In genomic region chr1:22711591-22712501, GRCh38 we compare ENCODE assay signal across 8 cellular contexts. TPM values are rescaled to one million over a fixed set of nuclear protein-coding genes. Genes with fewer than 3 reads are reported as not detected.
DNase-seq lines count a peak whose midpoint lies in the region; ATAC-seq and TF ChIP-seq lines count a peak whose summit lies in the region.

No MANE protein-coding gene starts in this region.

- H3K27ac Mint-ChIP-seq in natural killer cell treated with Interleukin-12 subunit alpha and Interleukin-12 subunit beta and Interleukin-15 and Interleukin-18, amount 100 ng/mL, for 72 hours: no peak overlapping the region
- H3K27ac Mint-ChIP-seq in natural killer cell: no peak overlapping the region
- H3K27ac Mint-ChIP-seq in activated naive CD8-positive, alpha-beta T cell treated with anti-CD3 and anti-CD28 coated beads, Interleukin-2, amount 50 U/mL, for 24 hours: no peak overlapping the region

- H3K4me1 Mint-ChIP-seq in natural killer cell treated with Interleukin-12 subunit alpha and Interleukin-12 subunit beta and Interleukin-15 and Interleukin-18, amount 100 ng/mL, for 72 hours (ENCODE audit: low read depth in 2 of 2): no peaks in the 10 kb centered on the region
- H3K4me1 Mint-ChIP-seq in natural killer cell: no peaks in the 10 kb centered on the region
- H3K4me1 Mint-ChIP-seq in activated naive CD8-positive, alpha-beta T cell treated with anti-CD3 and anti-CD28 coated beads, Interleukin-2, amount 50 U/mL, for 24 hours: peaks cover 12% of the 10 kb centered on the region

- H3K4me3 ChIP-seq in kidney epithelial cell (ENCODE audit: low read depth, low read length): peak overlapping the region; percentile 76
- peak overlapping the region; percentile 33 to 59 (median 44) for H3K4me3 ChIP-seq in tibial nerve

- H3K36me3 Mint-ChIP-seq in natural killer cell treated with Interleukin-12 subunit alpha and Interleukin-12 subunit beta and Interleukin-15 and Interleukin-18, amount 100 ng/mL, for 72 hours: no peaks in the 10 kb centered on the region
- H3K36me3 Mint-ChIP-seq in natural killer cell: no peaks in the 10 kb centered on the region
- no peaks in the 10 kb centered on the region for H3K36me3 Mint-ChIP-seq in activated naive CD8-positive, alpha-beta T cell treated with anti-CD3 and anti-CD28 coated beads, Interleukin-2, amount 50 U/mL, for 24 hours (ENCODE audit: low read depth)

- no peak for ATAC-seq in natural killer cell treated with Interleukin-12 subunit alpha and Interleukin-12 subunit beta and Interleukin-15 and Interleukin-18, amount 100 ng/mL, for 72 hours
- ATAC-seq in natural killer cell: no peak
- no peak for ATAC-seq in activated naive CD8-positive, alpha-beta T cell treated with anti-CD3 and anti-CD28 coated beads, Interleukin-2, amount 50 U/mL, for 24 hours
- no peak for ATAC-seq in HG02885 (IDR thresholded peaks at IDR 0.05; ENCODE audit: poor library complexity, unreplicated experiment)

- H3K27ac ChIP-seq in tibial nerve: peak overlapping the region in 3 of 4 donors; percentile 26 to 68 (median 58)

- peak overlapping the region; percentile 38 for H3K4me3 Mint-ChIP-seq in natural killer cell treated with Interleukin-12 subunit alpha and Interleukin-12 subunit beta and Interleukin-15 and Interleukin-18, amount 100 ng/mL, for 72 hours
- H3K4me3 Mint-ChIP-seq in natural killer cell: no peak overlapping the region
- H3K4me3 Mint-ChIP-seq in activated naive CD8-positive, alpha-beta T cell treated with anti-CD3 and anti-CD28 coated beads, Interleukin-2, amount 50 U/mL, for 24 hours: peak overlapping the region; percentile 38

- H3K36me3 ChIP-seq in kidney epithelial cell (ENCODE audit: control insufficient read depth, insufficient read depth, low read length): no peaks in the 10 kb centered on the region
- H3K36me3 ChIP-seq in tibial nerve: no peaks in the 10 kb centered on the region

- no peak for TF ChIP-seq POLR2A in tibial nerve (IDR thresholded peaks at IDR 0.05)

- no peak for TF ChIP-seq EP300 in tibial nerve (IDR thresholded peaks at IDR 0.05)

- intact Hi-C loops in natural killer cell (cut with micrococcal nuclease): no loop called here

- H3K27me3 ChIP-seq in kidney epithelial cell (ENCODE audit: control insufficient read depth, insufficient read depth, low read length) (no peaks in the 10 kb centered on the region), tibial nerve (peaks cover 0 to 7% of the 10 kb centered on the region in 2 donors)

- TF ChIP-seq CTCF in natural killer cell (IDR thresholded peaks at IDR 0.05) (no peak), kidney epithelial cell (IDR thresholded peaks at IDR 0.05; ENCODE audit: insufficient read depth, low read length, poor library complexity, severe bottlenecking) (no peak), tibial nerve (IDR thresholded peaks at IDR 0.05) (no peak)

- H3K27me3 Mint-ChIP-seq in natural killer cell treated with Interleukin-12 subunit alpha and Interleukin-12 subunit beta and Interleukin-15 and Interleukin-18, amount 100 ng/mL, for 72 hours: peaks cover 38 to 45% of the 10 kb centered on the region in 2 donors
- peaks cover 52 to 54% of the 10 kb centered on the region in 2 donors for H3K27me3 Mint-ChIP-seq in natural killer cell (ENCODE audit: low read depth in 2 of 2)
- peaks cover 68% of the 10 kb centered on the region for H3K27me3 Mint-ChIP-seq in activated naive CD8-positive, alpha-beta T cell treated with anti-CD3 and anti-CD28 coated beads, Interleukin-2, amount 50 U/mL, for 24 hours

- peaks cover 0 to 35% (median 13%) of the 10 kb centered on the region in 4 donors for H3K4me1 ChIP-seq in tibial nerve

- WGBS in tibial nerve, 2 donors: 19 to 39% methylated on average over 20 to 45 of the region's 53 CpGs

- no peaks in the 10 kb centered on the region for H3K9me3 ChIP-seq in tibial nerve

- no peaks in the 10 kb centered on the region for H3K9me3 Mint-ChIP-seq in natural killer cell treated with Interleukin-12 subunit alpha and Interleukin-12 subunit beta and Interleukin-15 and Interleukin-18, amount 100 ng/mL, for 72 hours
- no peaks in the 10 kb centered on the region for H3K9me3 Mint-ChIP-seq in natural killer cell
- H3K9me3 Mint-ChIP-seq in activated naive CD8-positive, alpha-beta T cell treated with anti-CD3 and anti-CD28 coated beads, Interleukin-2, amount 50 U/mL, for 24 hours: no peaks in the 10 kb centered on the region

- DNase-seq in natural killer cell treated with Interleukin-12 subunit alpha and Interleukin-12 subunit beta and Interleukin-15 and Interleukin-18, amount 100 ng/mL, for 72 hours (ENCODE audit: low spot score): peak; percentile 51
- no peak for DNase-seq in natural killer cell
- DNase-seq in activated naive CD8-positive, alpha-beta T cell treated with anti-CD3 and anti-CD28 coated beads, Interleukin-2, amount 50 U/mL, for 24 hours: no peak
- DNase-seq in kidney epithelial cell (ENCODE audit: low read depth): no peak
- DNase-seq in tibial nerve (ENCODE audit: low spot score in 2 of 2): no peak
- DNase-seq in stimulated activated naive CD4-positive, alpha-beta T cell treated with Interleukin-2 at 50 U/mL for 16 hours (lab: John Stamatoyannopoulos, UW): no peak
- no peak for DNase-seq in NCI-H1048 (lab: John Stamatoyannopoulos, UW)

RNA-seq across cellular contexts. Expression of gene EPHB2, which starts 1.2 kb away (rescaled TPM):
- total RNA-seq in natural killer cell treated with Interleukin-12 subunit alpha and Interleukin-12 subunit beta and Interleukin-15 and Interleukin-18, amount 100 ng/mL, for 72 hours: not detected
- under 1 TPM in 2 of 3 donors, not detected in 1; 0.14 to 0.23 TPM for total RNA-seq in natural killer cell
- 111 and 143 TPM in 2 replicates for total RNA-seq in kidney epithelial cell
- 10 to 100 TPM in 1 of 4 donors, 1 to 10 TPM in 3; 7.2 to 12.6 (median 9.1) TPM for total RNA-seq in tibial nerve

RNA-seq across cellular contexts. Expression of gene C1QB, which starts 58.8 kb away (rescaled TPM):
- total RNA-seq in natural killer cell treated with Interleukin-12 subunit alpha and Interleukin-12 subunit beta and Interleukin-15 and Interleukin-18, amount 100 ng/mL, for 72 hours: not detected
- total RNA-seq in natural killer cell (1 to 10 TPM in 1 of 3 donors, under 1 TPM in 1, not detected in 1; 0.70 to 1.3 TPM), kidney epithelial cell (2.8 and 4.6 TPM in 2 replicates), tibial nerve (100 to 1,000 TPM; 252 to 592 (median 411) TPM)

Comparison
In these comparisons a context has a peak if more than half of its experiments do, and no peak if none do; other contexts are left out.
1. RNA of gene C1QB, which starts 58.8 kb away (total RNA-seq): 252 to 592 TPM in tibial nerve; 2.8 to 4.6 TPM in kidney epithelial cell, 0.70 to 1.3 TPM in natural killer cell and not detected in natural killer cell treated with Interleukin-12 subunit alpha and Interleukin-12 subunit beta and Interleukin-15 and Interleukin-18, amount 100 ng/mL, for 72 hours; every median in the first group is over 10 times any median in the second.